Comparison of ENCODE assay signal across 10 cellular contexts in genomic region chr1:23593556-23594148, GRCh38. TPM values are rescaled to one million over a fixed set of nuclear protein-coding genes. Genes with fewer than 3 reads are reported as not detected.
DNase-seq lines count a peak whose midpoint lies in the region; ATAC-seq and TF ChIP-seq lines count a peak whose summit lies in the region.
"Had no signal": no experiment of that assay in that cellular context is flagged by ENCODE, and none has a peak within 500 bp of the region (broad histone marks: within the 10 kb centered on the region; RNA-seq: fewer than 3 reads in every experiment).

No MANE protein-coding gene starts in this region.

- peak overlapping the region; percentile 28 to 65 for H3K27ac ChIP-seq in breast epithelium
- no peak overlapping the region for H3K27ac ChIP-seq in skeletal muscle tissue (ENCODE audit: low read depth, low read length)

- TF ChIP-seq CTCF in breast epithelium (IDR thresholded peaks at IDR 0.05): no peak

- no peaks in the 10 kb centered on the region for H3K4me1 ChIP-seq in breast epithelium
- peaks cover 23 to 43% (median 36%) of the 10 kb centered on the region in 3 donors for H3K4me1 ChIP-seq in skeletal muscle tissue (ENCODE audit: control insufficient read depth in 3 of 3, insufficient read depth in 3 of 3, low read length in 3 of 3)

- H3K27me3 ChIP-seq in breast epithelium (no peaks in the 10 kb centered on the region), skeletal muscle tissue (ENCODE audit: control insufficient read depth in 3 of 3, insufficient read depth in 3 of 3, low read length in 3 of 3) (no peaks in the 10 kb centered on the region)

- intact Hi-C loops in breast epithelium (cut with DNase I; ENCODE audit: low total_unique reads): no loop called here

- H3K9me3 ChIP-seq in breast epithelium (no peaks in the 10 kb centered on the region), skeletal muscle tissue (ENCODE audit: control insufficient read depth in 3 of 3, low read length in 3 of 3) (no peaks in the 10 kb centered on the region)

- peak; percentile 68 for DNase-seq in NCI-H2107 treated with DMSO at 0.1 percent for 48 hours (lab: John Stamatoyannopoulos, UW; ENCODE audit: unreplicated experiment)
- DNase-seq in NCI-H2107 (lab: John Stamatoyannopoulos, UW): no peak
- DNase-seq in NCI-H2029 treated with DMSO at 0.1 percent for 48 hours (lab: John Stamatoyannopoulos, UW): peak; percentile 20
- DNase-seq in breast epithelium (ENCODE audit: low spot score in 2 of 2): peak in 1 of 2 donors; percentile 68
- no peak for DNase-seq in AG20443 (ENCODE audit: low spot score)
- DNase-seq in epidermal melanocyte (ENCODE audit: insufficient read length, low spot score): no peak
- DNase-seq: effector memory CD4-positive, alpha-beta T cell; stimulated activated naive CD4-positive, alpha-beta T cell had no signal

- H3K4me3 ChIP-seq in breast epithelium (no peak overlapping the region), skeletal muscle tissue (ENCODE audit: low read length in 3 of 3) (peak overlapping the region in 1 of 3 donors; percentile 1)

- no peaks in the 10 kb centered on the region for H3K36me3 ChIP-seq in breast epithelium
- no peaks in the 10 kb centered on the region for H3K36me3 ChIP-seq in skeletal muscle tissue (ENCODE audit: control insufficient read depth in 3 of 3, insufficient read depth in 3 of 3, low read length in 3 of 3)

- peak overlapping the region in 2 of 3 donors; percentile 19 to 43 for H3K9ac ChIP-seq in skeletal muscle tissue (ENCODE audit: low read depth in 1 of 3, low read length in 3 of 3)

- no peak for TF ChIP-seq POLR2A in breast epithelium (IDR thresholded peaks at IDR 0.05)

- ATAC-seq in HG02763 (IDR thresholded peaks at IDR 0.05; ENCODE audit: unreplicated experiment): no peak

RNA-seq across cellular contexts. Expression of gene ID3, which starts 34.4 kb away (rescaled TPM):
- total RNA-seq in breast epithelium (100 to 1,000 TPM in 1 of 3 donors, 10 to 100 TPM in 2; 79.9 to 133 (median 90.9) TPM), skeletal muscle tissue (120 TPM)

Comparison
In these comparisons a context has a peak if more than half of its experiments do, and no peak if none do; other contexts are left out.
1. DNase-seq: peak in NCI-H2107 treated with DMSO at 0.1 percent for 48 hours (single experiment) and NCI-H2029 treated with DMSO at 0.1 percent for 48 hours (single experiment); none in NCI-H2107 (single experiment), AG20443 (single experiment) and epidermal melanocyte (single experiment).